Comparison of ENCODE assay signal across 1 cellular context in genomic region chr20:62820208-62820961, GRCh38.
A peak's percentile ranks its signal among the peaks of the same experiment; 100 is the strongest.
TF ChIP-seq lines count a peak whose summit lies in the region.

No MANE protein-coding gene starts in this region.

TF ChIP-seq in HEK293, 187 proteins besides CTCF, POLR2A, EP300 and RAD21 (continued from another document):
- TF ChIP-seq, protein P1, sequence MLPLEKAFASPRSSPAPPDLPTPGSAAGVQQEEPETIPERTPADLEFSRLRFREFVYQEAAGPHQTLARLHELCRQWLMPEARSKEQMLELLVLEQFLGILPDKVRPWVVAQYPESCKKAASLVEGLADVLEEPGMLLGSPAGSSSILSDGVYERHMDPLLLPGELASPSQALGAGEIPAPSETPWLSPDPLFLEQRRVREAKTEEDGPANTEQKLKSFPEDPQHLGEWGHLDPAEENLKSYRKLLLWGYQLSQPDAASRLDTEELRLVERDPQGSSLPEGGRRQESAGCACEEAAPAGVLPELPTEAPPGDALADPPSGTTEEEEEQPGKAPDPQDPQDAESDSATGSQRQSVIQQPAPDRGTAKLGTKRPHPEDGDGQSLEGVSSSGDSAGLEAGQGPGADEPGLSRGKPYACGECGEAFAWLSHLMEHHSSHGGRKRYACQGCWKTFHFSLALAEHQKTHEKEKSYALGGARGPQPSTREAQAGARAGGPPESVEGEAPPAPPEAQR (tag by site-specific recombination; IDR thresholded peaks at IDR 0.05) = no peak
- no peak for TF ChIP-seq KLF16 (tag by site-specific recombination; IDR thresholded peaks at IDR 0.05)
- TF ChIP-seq ZFP69B (tag by site-specific recombination; IDR thresholded peaks at IDR 0.05) = no peak
- TF ChIP-seq ZNF837 (tag by site-specific recombination; IDR thresholded peaks at IDR 0.05) = no peak
- no peak for TF ChIP-seq ZNF239 (tag by site-specific recombination; IDR thresholded peaks at IDR 0.05)
- 0 out of 2 replicates have a peak, but pooled peaks have one; percentile 26 for TF ChIP-seq PATZ1 (tag by site-specific recombination; IDR thresholded peaks at IDR 0.05)
- no peak for TF ChIP-seq ZNF394 (tag by site-specific recombination; IDR thresholded peaks at IDR 0.05; ENCODE audit: borderline replicate concordance)
- TF ChIP-seq RBAK (tag by site-specific recombination; IDR thresholded peaks at IDR 0.05) = no peak
- TF ChIP-seq ZNF777 (tag by site-specific recombination; IDR thresholded peaks at IDR 0.05; ENCODE audit: borderline replicate concordance) = no peak
- TF ChIP-seq ZNF341 (tag by site-specific recombination; IDR thresholded peaks at IDR 0.05; ENCODE audit: low read depth) = no peak
- TF ChIP-seq ZNF560 (tag by site-specific recombination; IDR thresholded peaks at IDR 0.05; ENCODE audit: borderline replicate concordance) = no peak
- no peak for TF ChIP-seq ZNF513 (tag by site-specific recombination; IDR thresholded peaks at IDR 0.05)
- TF ChIP-seq EGR2 (tag by site-specific recombination; IDR thresholded peaks at IDR 0.05; ENCODE audit: low read depth) = peak; percentile 67
- no peak for TF ChIP-seq ZNF48 (tag by site-specific recombination; IDR thresholded peaks at IDR 0.05)
- no peak for TF ChIP-seq ZNF660 (tag by site-specific recombination; IDR thresholded peaks at IDR 0.05)
- peak; percentile 86 for TF ChIP-seq ZFHX2 (tag by site-specific recombination; conservative IDR thresholded peaks at IDR 0.05)
- no peak for TF ChIP-seq ZNF404 (tag by site-specific recombination; IDR thresholded peaks at IDR 0.05)
- 0 out of 2 replicates have a peak, but pooled peaks have one; percentile 16 for TF ChIP-seq KLF17 (tag by site-specific recombination; IDR thresholded peaks at IDR 0.05)
